ENCODE assay signal across 9 cellular contexts in the genomic region with DNA sequence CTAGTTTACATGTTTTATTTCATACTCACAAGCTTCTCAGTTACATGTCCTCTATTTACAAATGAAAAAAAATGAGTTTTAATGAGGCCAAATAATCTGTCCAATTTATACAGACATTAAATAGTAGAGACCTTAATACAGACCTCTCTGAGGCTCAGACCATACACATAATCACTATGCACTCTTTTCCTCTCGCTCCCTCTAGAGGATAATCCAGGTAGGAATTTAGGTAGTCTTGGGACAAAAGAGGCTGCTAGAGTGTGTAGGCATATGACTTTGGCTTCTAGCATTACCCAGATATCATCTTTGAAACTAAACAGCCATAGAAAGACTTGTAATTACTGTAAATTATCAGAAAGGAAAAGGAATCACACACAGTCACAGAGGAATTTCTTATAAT.
A peak's percentile ranks its signal among the peaks of the same experiment; 100 is the strongest.
DNase-seq lines count a peak whose midpoint lies in the region; ATAC-seq and TF ChIP-seq lines count a peak whose summit lies in the region.
"Had no signal": no experiment of that assay in that cellular context is flagged by ENCODE, and none has a peak within 500 bp of the region (broad histone marks: within the 10 kb centered on the region; RNA-seq: fewer than 3 reads in every experiment).

No MANE protein-coding gene starts in this region.

- no peaks in the 10 kb centered on the region for H3K36me3 ChIP-seq in BJ (ENCODE audit: control insufficient read depth, insufficient read depth, low read length)
- H3K36me3 ChIP-seq: HAP-1 had no signal

- CTCF ChIA-PET in BJ (lab: Yijun Ruan, JAX) = no interaction called here

- no peak for DNase-seq in BJ (ENCODE audit: low read depth)
- peak; percentile 20 for DNase-seq in HFF-Myc (ENCODE audit: extremely low read depth, low read depth)
- DNase-seq in SW480 (ENCODE audit: low spot score) = peak; percentile 70
- peak; percentile 51 for DNase-seq in iPS-NIHi11 (ENCODE audit: low spot score)
- DNase-seq in midbrain (lab: John Stamatoyannopoulos, UW) = no peak
- no peak for DNase-seq in middle frontal gyrus (ENCODE audit: extremely low spot score, low spot score)
- no peak for DNase-seq in NCI-H1048 (lab: John Stamatoyannopoulos, UW)

- POLR2A ChIA-PET in BJ (lab: Charles Lee) = no interaction called here

- peak; percentile 49; the same call in 1 of the 2 replicates for TF ChIP-seq CTCF in BJ (IDR thresholded peaks at IDR 0.05; ENCODE audit: insufficient read depth, low read depth, low read length)
- peak; percentile 38 for TF ChIP-seq CTCF in HFF-Myc (IDR thresholded peaks at IDR 0.05; ENCODE audit: low read depth, low read length, missing control alignments)

- ATAC-seq in GM19395 (IDR thresholded peaks at IDR 0.05; ENCODE audit: unreplicated experiment) = no peak

- H3K4me3 ChIP-seq in BJ (ENCODE audit: low read depth, low read length) (no peak overlapping the region), HFF-Myc (replicated peaks; ENCODE audit: low read depth, low read length) (no peak overlapping the region)
- H3K4me3 ChIP-seq: HAP-1 had no signal

- H3K27me3 ChIP-seq in BJ (ENCODE audit: control insufficient read depth, insufficient read depth, low read length) = no peaks in the 10 kb centered on the region

Comparison
In these comparisons a context has a peak if more than half of its experiments do, and no peak if none do; other contexts are left out.
1. DNase-seq: peak in HFF-Myc (single experiment), SW480 (single experiment) and iPS-NIHi11 (single experiment); none in BJ (single experiment), midbrain (single experiment), middle frontal gyrus (single experiment) and NCI-H1048 (single experiment).